ENCODE assay signal across 20 cellular contexts in the genomic region with DNA sequence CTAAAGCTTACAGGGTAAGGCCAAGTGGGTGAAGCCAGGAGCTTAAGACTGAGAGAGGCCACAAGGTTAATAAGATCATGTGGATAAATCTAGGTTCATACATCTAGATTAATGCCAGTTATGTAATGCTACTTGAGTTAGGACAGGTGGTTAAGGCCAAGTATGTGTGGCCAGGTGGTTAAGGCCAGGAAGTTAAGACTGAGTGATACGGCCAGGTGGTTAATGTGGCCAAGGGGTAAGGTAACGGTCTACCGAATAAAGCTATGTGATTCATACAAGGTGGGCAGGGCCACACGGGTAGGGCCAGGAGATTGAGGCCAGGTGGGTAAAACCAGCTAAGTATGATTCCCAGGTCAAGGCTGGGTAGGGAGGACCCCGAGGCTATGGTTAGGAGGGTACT.
DNase-seq lines count a peak whose midpoint lies in the region; ATAC-seq and TF ChIP-seq lines count a peak whose summit lies in the region.
"Had no signal": no experiment of that assay in that cellular context is flagged by ENCODE, and none has a peak within 500 bp of the region (broad histone marks: within the 10 kb centered on the region; RNA-seq: fewer than 3 reads in every experiment).

No MANE protein-coding gene starts in this region.

- no peaks in the 10 kb centered on the region for H3K36me3 ChIP-seq in kidney epithelial cell (ENCODE audit: control insufficient read depth, insufficient read depth, low read length)
- H3K36me3 ChIP-seq: BE2C had no signal

- H3K27ac Mint-ChIP-seq in CD4-positive, alpha-beta T cell: no peak overlapping the region
- H3K27ac Mint-ChIP-seq: CD8-positive, alpha-beta memory T cell; T-cell had no signal

- CTCF ChIA-PET in CD4-positive, alpha-beta T cell (lab: Charles Lee): no interaction called here

- TF ChIP-seq POLR2A in GM18505 (IDR thresholded peaks at IDR 0.05; ENCODE audit: borderline replicate concordance, extremely low read depth, insufficient read depth, insufficient read length): no peak

- no peaks in the 10 kb centered on the region for H3K4me1 Mint-ChIP-seq in CD4-positive, alpha-beta T cell (ENCODE audit: low read depth)
- H3K4me1 Mint-ChIP-seq: CD8-positive, alpha-beta memory T cell; T-cell had no signal

- no peak for TF ChIP-seq CTCF in kidney epithelial cell (IDR thresholded peaks at IDR 0.05; ENCODE audit: insufficient read depth, low read length, poor library complexity, severe bottlenecking)
- TF ChIP-seq CTCF in CD4-positive, alpha-beta T cell (IDR thresholded peaks at IDR 0.05): no peak

- peaks cover 3% of the 10 kb centered on the region for H3K9me3 Mint-ChIP-seq in CD4-positive, alpha-beta T cell
- H3K9me3 Mint-ChIP-seq: T-cell had no signal

- H3K27me3 ChIP-seq in kidney epithelial cell (ENCODE audit: control insufficient read depth, insufficient read depth, low read length): no peaks in the 10 kb centered on the region
- no peaks in the 10 kb centered on the region for H3K27me3 ChIP-seq in CD4-positive, alpha-beta T cell (ENCODE audit: control insufficient read depth, insufficient read depth, low read length)
- H3K27me3 ChIP-seq: BE2C had no signal

- intact Hi-C loops in left cardiac atrium (cut with DNase I): no loop called here
- intact Hi-C loops in head of caudate nucleus (cut with DNase I): no loop called here
- intact Hi-C loops in CD4-positive, alpha-beta T cell (cut with DNase I, micrococcal nuclease): no loop called here

- H3K36me3 Mint-ChIP-seq in CD4-positive, alpha-beta T cell (ENCODE audit: low read depth): no peaks in the 10 kb centered on the region
- H3K36me3 Mint-ChIP-seq: CD8-positive, alpha-beta memory T cell; T-cell had no signal

- ATAC-seq in GM18505 (IDR thresholded peaks at IDR 0.05; ENCODE audit: unreplicated experiment): peak; percentile 19
- ATAC-seq in GM21576 (IDR thresholded peaks at IDR 0.05; ENCODE audit: unreplicated experiment): peak; percentile 24
- peak; percentile 24 for ATAC-seq in HG03378 (IDR thresholded peaks at IDR 0.05; ENCODE audit: unreplicated experiment)
- no peak for ATAC-seq in left cardiac atrium
- no peak for ATAC-seq in CD4-positive, alpha-beta T cell (ENCODE audit: poor library complexity)
- ATAC-seq: K562, Right ventricle myocardium inferior, T-cell had no signal

- DNase-seq in kidney epithelial cell (ENCODE audit: low read depth) (peak; percentile 2), left cardiac atrium (no peak), head of caudate nucleus (no peak)
- DNase-seq in activated effector memory CD4-positive, alpha-beta T cell treated with anti-CD3 and anti-CD28 coated beads, Interleukin-2, amount 50 U/mL, for 16 hours: no peak
- DNase-seq in CD4-positive, alpha-beta T cell: no peak
- DNase-seq: BE2C; CD8-positive, alpha-beta memory T cell; HCEC 1CT; NCI-H1436; NCI-H2029 treated with DMSO at 0.1 percent for 48 hours; NCI-H524; T-cell; T1000 had no signal

- POLR2A ChIA-PET in CD4-positive, alpha-beta T cell (lab: Charles Lee): no interaction called here

- H3K27ac ChIP-seq in CD4-positive, alpha-beta T cell (ENCODE audit: low read depth, low read length): no peak overlapping the region
- H3K27ac ChIP-seq: HL-60, SK-N-MC had no signal

- no peaks in the 10 kb centered on the region for H3K27me3 Mint-ChIP-seq in CD4-positive, alpha-beta T cell
- H3K27me3 Mint-ChIP-seq: T-cell had no signal

- H3K4me3 ChIP-seq in kidney epithelial cell (ENCODE audit: low read depth, low read length): no peak overlapping the region
- H3K4me3 ChIP-seq: K562, SK-N-MC had no signal

- no peak overlapping the region for H3K4me3 Mint-ChIP-seq in CD4-positive, alpha-beta T cell
- H3K4me3 Mint-ChIP-seq: CD8-positive, alpha-beta memory T cell; T-cell had no signal

- H3K9me3 ChIP-seq in CD4-positive, alpha-beta T cell (ENCODE audit: control insufficient read depth, low read length): no peaks in the 10 kb centered on the region
- H3K9me3 ChIP-seq: BE2C had no signal

Comparison
In these comparisons a context has a peak if more than half of its experiments do, and no peak if none do; other contexts are left out.
1. ATAC-seq: peak in GM18505 (single experiment), GM21576 (single experiment) and HG03378 (single experiment); none in left cardiac atrium (0 of 2) and CD4-positive, alpha-beta T cell (single experiment).